In genomic region chr10:6065406-6065805, GRCh38 we compare ENCODE assay signal across 17 cellular contexts. TPM values are rescaled to one million over a fixed set of nuclear protein-coding genes. Genes with fewer than 3 reads are reported as not detected.
DNase-seq lines count a peak whose midpoint lies in the region; ATAC-seq, FAIRE-seq and TF ChIP-seq lines count a peak whose summit lies in the region.
"Had no signal": no experiment of that assay in that cellular context is flagged by ENCODE, and none has a peak within 500 bp of the region (broad histone marks: within the 10 kb centered on the region; RNA-seq: fewer than 3 reads in every experiment).

No MANE protein-coding gene starts in this region.

- H3K27ac Mint-ChIP-seq in activated naive CD8-positive, alpha-beta T cell treated with anti-CD3 and anti-CD28 coated beads, Interleukin-2, amount 10 ng/mL, durations not matched to agents 7 days and 5 days = peak overlapping the region; percentile 87
- H3K27ac Mint-ChIP-seq in natural killer cell treated with Interleukin-12 subunit alpha and Interleukin-12 subunit beta and Interleukin-15 and Interleukin-18, amount 100 ng/mL, for 72 hours = peak overlapping the region; percentile 97
- H3K27ac Mint-ChIP-seq: H9, mesothelial cell of epicardium had no signal

- H3K4me3 Mint-ChIP-seq in activated naive CD8-positive, alpha-beta T cell treated with anti-CD3 and anti-CD28 coated beads, Interleukin-2, amount 10 ng/mL, durations not matched to agents 7 days and 5 days = peak overlapping the region; percentile 62
- peak overlapping the region; percentile 95 for H3K4me3 Mint-ChIP-seq in natural killer cell treated with Interleukin-12 subunit alpha and Interleukin-12 subunit beta and Interleukin-15 and Interleukin-18, amount 100 ng/mL, for 72 hours
- H3K4me3 Mint-ChIP-seq: activated naive CD4-positive, alpha-beta T cell treated with anti-CD3 and anti-CD28 coated beads, Interleukin-2, amount 50 U/mL, for 24 hours; H9; mesothelial cell of epicardium had no signal

- DNase-seq in NK-92 treated with Interleukin-12 subunit alpha and Interleukin-12 subunit beta, amount 100 ng/mL, for 24 hours (lab: John Stamatoyannopoulos, UW) = peak; percentile 35
- no peak for DNase-seq in NK-92 (lab: John Stamatoyannopoulos, UW; ENCODE audit: unreplicated experiment)
- DNase-seq in GM12892 (ENCODE audit: insufficient read length) = no peak
- DNase-seq in activated naive CD8-positive, alpha-beta T cell treated with anti-CD3 and anti-CD28 coated beads, Interleukin-2, amount 10 ng/mL, durations not matched to agents 7 days and 5 days = no peak
- peak; percentile 84 for DNase-seq in natural killer cell treated with Interleukin-12 subunit alpha and Interleukin-12 subunit beta and Interleukin-15 and Interleukin-18, amount 100 ng/mL, for 72 hours (ENCODE audit: low spot score)
- no peak for DNase-seq in iPS-NIHi7 (ENCODE audit: extremely low spot score)
- DNase-seq in kidney tubule cell (ENCODE audit: low spot score) = no peak
- no peak for DNase-seq in stimulated activated CD4-positive, alpha-beta T cell treated with anti-CD3 and anti-CD28 coated beads, Interleukin-4, amount 100 ng/mL, for 1 hour
- DNase-seq: H9, NCI-H2029, NCI-H526 treated with DMSO at 0.1 percent for 48 hours, nucleus accumbens had no signal

- no peak for ATAC-seq in activated naive CD8-positive, alpha-beta T cell treated with anti-CD3 and anti-CD28 coated beads, Interleukin-2, amount 10 ng/mL, durations not matched to agents 7 days and 5 days (ENCODE audit: low read depth)
- peak; percentile 65 to 72 for ATAC-seq in natural killer cell treated with Interleukin-12 subunit alpha and Interleukin-12 subunit beta and Interleukin-15 and Interleukin-18, amount 100 ng/mL, for 72 hours

- H3K9me3 Mint-ChIP-seq in activated naive CD8-positive, alpha-beta T cell treated with anti-CD3 and anti-CD28 coated beads, Interleukin-2, amount 10 ng/mL, durations not matched to agents 7 days and 5 days = no peaks in the 10 kb centered on the region
- H3K9me3 Mint-ChIP-seq in natural killer cell treated with Interleukin-12 subunit alpha and Interleukin-12 subunit beta and Interleukin-15 and Interleukin-18, amount 100 ng/mL, for 72 hours = peaks cover 10% of the 10 kb centered on the region
- H3K9me3 Mint-ChIP-seq: CD4-positive, alpha-beta memory T cell; mesothelial cell of epicardium had no signal

- no peaks in the 10 kb centered on the region for H3K27me3 Mint-ChIP-seq in activated naive CD8-positive, alpha-beta T cell treated with anti-CD3 and anti-CD28 coated beads, Interleukin-2, amount 10 ng/mL, durations not matched to agents 7 days and 5 days
- H3K27me3 Mint-ChIP-seq in natural killer cell treated with Interleukin-12 subunit alpha and Interleukin-12 subunit beta and Interleukin-15 and Interleukin-18, amount 100 ng/mL, for 72 hours = no peaks in the 10 kb centered on the region
- H3K27me3 Mint-ChIP-seq: activated naive CD4-positive, alpha-beta T cell treated with anti-CD3 and anti-CD28 coated beads, Interleukin-2, amount 50 U/mL, for 24 hours; CD4-positive, alpha-beta memory T cell had no signal

- H3K4me1 Mint-ChIP-seq in activated naive CD8-positive, alpha-beta T cell treated with anti-CD3 and anti-CD28 coated beads, Interleukin-2, amount 10 ng/mL, durations not matched to agents 7 days and 5 days = peaks cover 71% of the 10 kb centered on the region
- peaks cover 53 to 69% of the 10 kb centered on the region in 2 donors for H3K4me1 Mint-ChIP-seq in natural killer cell treated with Interleukin-12 subunit alpha and Interleukin-12 subunit beta and Interleukin-15 and Interleukin-18, amount 100 ng/mL, for 72 hours (ENCODE audit: low read depth in 2 of 2)
- H3K4me1 Mint-ChIP-seq: mesothelial cell of epicardium had no signal

- no peak for TF ChIP-seq POLR2A in GM12892 (IDR thresholded peaks at IDR 0.05; ENCODE audit: low read depth, low read length)

- FAIRE-seq in GM12892 (lab: Jason Lieb, UNC) = peak; percentile 74
- FAIRE-seq: RCC 7860 had no signal

- POLR2A ChIA-PET in activated naive CD8-positive, alpha-beta T cell treated with anti-CD3 and anti-CD28 coated beads, Interleukin-2, amount 10 ng/mL, durations not matched to agents 7 days and 5 days (lab: Charles Lee) = interaction anchor here (1.3 to 5.2 kb wide), 4 partner anchors 8 to 24 kb away, joined by 4 to 73 read pairs (median 37); no protein-coding TSS in a partner anchor

- peaks cover 7% of the 10 kb centered on the region for H3K36me3 Mint-ChIP-seq in activated naive CD8-positive, alpha-beta T cell treated with anti-CD3 and anti-CD28 coated beads, Interleukin-2, amount 10 ng/mL, durations not matched to agents 7 days and 5 days
- H3K36me3 Mint-ChIP-seq in natural killer cell treated with Interleukin-12 subunit alpha and Interleukin-12 subunit beta and Interleukin-15 and Interleukin-18, amount 100 ng/mL, for 72 hours = peaks cover 21% of the 10 kb centered on the region
- H3K36me3 Mint-ChIP-seq: mesothelial cell of epicardium had no signal

RNA-seq across cellular contexts. Expression of gene IL2RA, which starts 3.2 kb away (rescaled TPM):
- 7.2 TPM for polyA plus RNA-seq in GM12892 (2012; ENCODE audit: missing spikeins)
- total RNA-seq in activated naive CD8-positive, alpha-beta T cell treated with anti-CD3 and anti-CD28 coated beads, Interleukin-2, amount 10 ng/mL, durations not matched to agents 7 days and 5 days = 100 to 1,000 TPM; 184 to 201 TPM
- total RNA-seq in natural killer cell treated with Interleukin-12 subunit alpha and Interleukin-12 subunit beta and Interleukin-15 and Interleukin-18, amount 100 ng/mL, for 72 hours = 1,000 to 10,000 TPM; 1,064 to 1,187 TPM
- total RNA-seq: H9, HT-29, mesothelial cell of epicardium had no signal

RNA-seq across cellular contexts. Expression of gene RBM17, which starts 23.4 kb away (rescaled TPM):
- 95.0 TPM for polyA plus RNA-seq in GM12892 (2012; ENCODE audit: missing spikeins)
- 100 to 1,000 TPM; 185 to 200 TPM for total RNA-seq in activated naive CD8-positive, alpha-beta T cell treated with anti-CD3 and anti-CD28 coated beads, Interleukin-2, amount 10 ng/mL, durations not matched to agents 7 days and 5 days
- 100 to 1,000 TPM; 195 to 294 TPM for total RNA-seq in natural killer cell treated with Interleukin-12 subunit alpha and Interleukin-12 subunit beta and Interleukin-15 and Interleukin-18, amount 100 ng/mL, for 72 hours

Comparison
In these comparisons a context has a peak if more than half of its experiments do, and no peak if none do; other contexts are left out.
1. DNase-seq: peak in NK-92 treated with Interleukin-12 subunit alpha and Interleukin-12 subunit beta, amount 100 ng/mL, for 24 hours (single experiment) and natural killer cell treated with Interleukin-12 subunit alpha and Interleukin-12 subunit beta and Interleukin-15 and Interleukin-18, amount 100 ng/mL, for 72 hours (single experiment); none in NK-92 (single experiment), GM12892 (single experiment), activated naive CD8-positive, alpha-beta T cell treated with anti-CD3 and anti-CD28 coated beads, Interleukin-2, amount 10 ng/mL, durations not matched to agents 7 days and 5 days (single experiment), iPS-NIHi7 (single experiment), kidney tubule cell (single experiment) and stimulated activated CD4-positive, alpha-beta T cell treated with anti-CD3 and anti-CD28 coated beads, Interleukin-4, amount 100 ng/mL, for 1 hour (single experiment).
2. RNA of gene IL2RA, which starts 3.2 kb away (total RNA-seq): 1,064 to 1,187 TPM in natural killer cell treated with Interleukin-12 subunit alpha and Interleukin-12 subunit beta and Interleukin-15 and Interleukin-18, amount 100 ng/mL, for 72 hours; 184 to 201 TPM in activated naive CD8-positive, alpha-beta T cell treated with anti-CD3 and anti-CD28 coated beads, Interleukin-2, amount 10 ng/mL, durations not matched to agents 7 days and 5 days; every median in the first group is over 4 times any median in the second.